8 cellular contexts compared by ENCODE assay signal in genomic region chr7:105388373-105389089, GRCh38. TPM values are rescaled to one million over a fixed set of nuclear protein-coding genes. Genes with fewer than 3 reads are reported as not detected.
A peak's percentile ranks its signal among the peaks of the same experiment; 100 is the strongest.
DNase-seq lines count a peak whose midpoint lies in the region; ATAC-seq and TF ChIP-seq lines count a peak whose summit lies in the region.

TSS of gene SRPK2 (minus strand) at chr7:105388921.

- no peaks in the 10 kb centered on the region for H3K9me3 Mint-ChIP-seq in Calu3 (ENCODE audit: low read depth, unreplicated experiment)
- H3K9me3 Mint-ChIP-seq in activated naive CD4-positive, alpha-beta T cell treated with anti-CD3 and anti-CD28 coated beads for 36 hours: no peaks in the 10 kb centered on the region

- no peaks in the 10 kb centered on the region for H3K27me3 Mint-ChIP-seq in Calu3 (ENCODE audit: unreplicated experiment)
- no peaks in the 10 kb centered on the region for H3K27me3 Mint-ChIP-seq in activated naive CD4-positive, alpha-beta T cell treated with anti-CD3 and anti-CD28 coated beads for 36 hours (ENCODE audit: low read depth)

- H3K4me1 Mint-ChIP-seq in Calu3 (ENCODE audit: low read depth, unreplicated experiment): no peaks in the 10 kb centered on the region
- peaks cover 31% of the 10 kb centered on the region for H3K4me1 Mint-ChIP-seq in activated naive CD4-positive, alpha-beta T cell treated with anti-CD3 and anti-CD28 coated beads for 36 hours (ENCODE audit: low read depth)

- no CpG with 5 or more reads among the region's 111 CpGs for WGBS in suprapubic skin

- H3K4me3 Mint-ChIP-seq in Calu3 (ENCODE audit: low read depth, unreplicated experiment): peak within 1 kb of the TSS; percentile 76
- peak within 1 kb of the TSS; percentile 89 for H3K4me3 Mint-ChIP-seq in activated naive CD4-positive, alpha-beta T cell treated with anti-CD3 and anti-CD28 coated beads for 36 hours

- DNase-seq in Calu3 (peak; percentile 82), HL-60 (ENCODE audit: low read depth in 1 of 2, low spot score in 1 of 2) (peak; percentile 30 to 67), glomerular endothelial cell (ENCODE audit: extremely low read depth, low read depth, low spot score) (no peak), osteoblast (ENCODE audit: insufficient read length, low spot score, missing footprints) (peak; percentile 99), suprapubic skin (ENCODE audit: low spot score in 2 of 2) (peak; percentile 75 to 83)
- peak; percentile 80 for DNase-seq in activated naive CD4-positive, alpha-beta T cell treated with anti-CD3 and anti-CD28 coated beads for 36 hours

- H3K4me1 ChIP-seq in osteoblast (ENCODE audit: insufficient read depth, low read length): peaks cover 8% of the 10 kb centered on the region
- peaks cover 7% of the 10 kb centered on the region for H3K4me1 ChIP-seq in suprapubic skin

- H3K27ac Mint-ChIP-seq in Calu3 (ENCODE audit: unreplicated experiment): peak within 1 kb of the TSS; percentile 83
- peak within 1 kb of the TSS; percentile 83 for H3K27ac Mint-ChIP-seq in activated naive CD4-positive, alpha-beta T cell treated with anti-CD3 and anti-CD28 coated beads for 36 hours

- no peaks in the 10 kb centered on the region for H3K9me3 ChIP-seq in osteoblast (ENCODE audit: low read depth, low read length)
- H3K9me3 ChIP-seq in suprapubic skin: no peaks in the 10 kb centered on the region

- H4K20me1 ChIP-seq in osteoblast (ENCODE audit: insufficient read depth, low read length): peaks cover 28% of the 10 kb centered on the region

- ATAC-seq in GM19452 (IDR thresholded peaks at IDR 0.05; ENCODE audit: unreplicated experiment): peak; percentile 68

- H3K27ac ChIP-seq in HL-60 (replicated peaks) (peak within 1 kb of the TSS; percentile 47), osteoblast (ENCODE audit: low read depth, low read length) (peak within 1 kb of the TSS; percentile 53), suprapubic skin (peak within 1 kb of the TSS; percentile 78)

- peaks cover 28% of the 10 kb centered on the region for H3K36me3 Mint-ChIP-seq in Calu3 (ENCODE audit: insufficient read depth, unreplicated experiment)
- peaks cover 5% of the 10 kb centered on the region for H3K36me3 Mint-ChIP-seq in activated naive CD4-positive, alpha-beta T cell treated with anti-CD3 and anti-CD28 coated beads for 36 hours (ENCODE audit: low read depth)

- TF ChIP-seq EP300 in suprapubic skin (IDR thresholded peaks at IDR 0.05): no peak

- peak within 1 kb of the TSS; percentile 86 for H2AFZ ChIP-seq in osteoblast (ENCODE audit: low read length)

- TF ChIP-seq CTCF in Calu3 (IDR thresholded peaks at IDR 0.05; ENCODE audit: unreplicated experiment): no peak
- no peak for TF ChIP-seq CTCF in HL-60 (IDR thresholded peaks at IDR 0.05; ENCODE audit: insufficient read depth, low read length)
- TF ChIP-seq CTCF in osteoblast (IDR thresholded peaks at IDR 0.05; ENCODE audit: extremely low read depth, low read depth, low read length): no peak
- TF ChIP-seq CTCF in suprapubic skin (IDR thresholded peaks at IDR 0.05): no peak

- H3K27me3 ChIP-seq in HL-60 (ENCODE audit: insufficient read depth, poor library complexity, severe bottlenecking) (no peaks in the 10 kb centered on the region), osteoblast (ENCODE audit: insufficient read depth, low read length) (no peaks in the 10 kb centered on the region), suprapubic skin (no peaks in the 10 kb centered on the region)

- BruUV-seq in Calu3 (replicated peaks; lab: Mats Ljungman, UMichigan): no TSS peak

- intact Hi-C loops in Calu3 (cut with micrococcal nuclease; ENCODE audit: unreplicated experiment): no loop called here
- intact Hi-C loops in activated naive CD4-positive, alpha-beta T cell treated with anti-CD3 and anti-CD28 coated beads for 36 hours (cut with micrococcal nuclease): loop anchor here (5.0 kb wide), 2 partner anchors 144 to 376 kb away; partner anchors contain the start of genes KMT2E and RINT1

- H3K4me3 ChIP-seq in HL-60 (replicated peaks; ENCODE audit: insufficient read depth, low read length) (peak within 1 kb of the TSS; percentile 61), osteoblast (ENCODE audit: insufficient read depth, low read length) (peak within 1 kb of the TSS; percentile 89), suprapubic skin (peak within 1 kb of the TSS; percentile 94)

- CTCF ChIA-PET in Calu3 (lab: Charles Lee): interaction anchor here (0.6 kb wide), 1 partner anchor 1671 kb away, joined by 7 read pairs; no protein-coding TSS in a partner anchor
- CTCF ChIA-PET in activated naive CD4-positive, alpha-beta T cell treated with anti-CD3 and anti-CD28 coated beads for 36 hours (lab: Charles Lee): interaction anchor here (0.8 kb wide), 1 partner anchor 36 kb away, joined by 3 read pairs; no protein-coding TSS in a partner anchor

- TF ChIP-seq POLR2A in Raji (IDR thresholded peaks at IDR 0.05; ENCODE audit: insufficient read depth, low read depth, low read length) (peak; percentile 60), suprapubic skin (IDR thresholded peaks at IDR 0.05) (no peak)

- H3K4me2 ChIP-seq in osteoblast (ENCODE audit: insufficient read depth, low read length): peak within 1 kb of the TSS; percentile 94

- H3K79me2 ChIP-seq in osteoblast (ENCODE audit: insufficient read depth, low read length): peaks cover 41% of the 10 kb centered on the region

- H3K36me3 ChIP-seq in osteoblast (ENCODE audit: insufficient read depth, low read length): no peaks in the 10 kb centered on the region
- H3K36me3 ChIP-seq in suprapubic skin: no peaks in the 10 kb centered on the region

RNA-seq across cellular contexts. Expression of gene SRPK2, which starts in this region (rescaled TPM):
- total RNA-seq in Calu3 (2022): 36.9 and 40.2 TPM in 2 replicates
- 10 to 100 TPM; 41.1 to 43.3 TPM for total RNA-seq in activated naive CD4-positive, alpha-beta T cell treated with anti-CD3 and anti-CD28 coated beads for 36 hours
- 44.4 and 59.6 TPM in 2 replicates for total RNA-seq in glomerular endothelial cell
- total RNA-seq in osteoblast: 81.0 and 82.2 TPM in 2 replicates
- total RNA-seq in suprapubic skin: 10 to 100 TPM; 61.7 to 89.1 (median 78.4) TPM
